In the genomic region with DNA sequence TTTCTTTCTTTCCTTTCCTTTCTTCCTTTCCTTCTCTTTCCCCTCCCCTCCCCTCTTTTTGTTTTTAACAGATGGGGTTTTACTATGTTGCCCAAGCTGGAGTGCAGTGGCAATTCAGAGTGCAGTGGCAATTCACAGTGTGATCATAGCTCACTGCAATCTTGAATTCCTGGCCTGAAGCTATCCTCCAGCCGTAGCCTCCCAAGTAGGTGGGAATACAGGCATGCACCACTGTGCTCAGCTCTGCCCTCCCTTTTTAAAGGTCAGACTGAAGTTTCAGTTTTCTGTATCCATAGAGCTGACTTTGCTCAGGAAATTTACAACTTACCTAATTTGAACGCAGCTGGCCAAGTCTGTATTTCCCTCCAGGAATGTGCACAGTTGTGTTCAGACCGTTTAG, we compare ENCODE assay signal across 21 cellular contexts.
"Had no signal": no experiment of that assay in that cellular context is flagged by ENCODE, and none has a peak within 500 bp of the region (broad histone marks: within the 10 kb centered on the region; RNA-seq: fewer than 3 reads in every experiment).

No MANE protein-coding gene starts in this region.

- H3K27ac ChIP-seq: gastroesophageal sphincter, heart right ventricle had no signal

- DNase-seq: activated CD4-positive, alpha-beta T cell treated with anti-CD3 and anti-CD28 coated beads, Interleukin-2, amount 10 ng/mL, durations not matched to agents 24 days and 14 days; activated CD4-positive, CD25-positive, alpha-beta regulatory T cell; activated CD8-positive, alpha-beta T cell treated with anti-CD3 and anti-CD28 coated beads for 36 hours; activated naive CD4-positive, alpha-beta T cell treated with anti-CD3 and anti-CD28 coated beads, Interleukin-2, amount 10 ng/mL, durations not matched to agents 7 days and 5 days; activated naive CD8-positive, alpha-beta T cell treated with anti-CD3 and anti-CD28 coated beads, Interleukin-2, amount 50 U/mL, for 24 hours; activated T-cell treated with anti-CD3 and anti-CD28 coated beads, Interleukin-2, amount 50 U/mL, for 24 hours; aorta; cortex of kidney; effector CD4-positive, alpha-beta T cell; heart right ventricle; kidney glomerular epithelial cell; mesenchymal stem cell; nucleus accumbens; retina; stimulated activated CD4-positive, alpha-beta T cell treated with anti-CD3 and anti-CD28 coated beads, Interleukin-12 subunit alpha, Interleukin-12 subunit beta, amount 100 ng/mL, for 4 hours; stimulated activated CD4-positive, alpha-beta T cell treated with anti-CD3 and anti-CD28 coated beads, Interleukin-1b, Interleukin-23, amount 100 ng/mL, for 48 hours; stimulated activated naive CD8-positive, alpha-beta T cell treated with anti-CD3 and anti-CD28 coated beads, Interleukin-15, Interleukin-2, amounts not matched to agents 100 U/mL and 50 U/mL, for 24 hours; T-helper 1 cell; T-helper 9 cell had no signal

- H3K4me3 Mint-ChIP-seq: activated CD4-positive, alpha-beta T cell treated with anti-CD3 and anti-CD28 coated beads, Interleukin-2, amount 10 ng/mL, durations not matched to agents 24 days and 14 days; activated CD8-positive, alpha-beta T cell treated with anti-CD3 and anti-CD28 coated beads for 36 hours; activated naive CD4-positive, alpha-beta T cell treated with anti-CD3 and anti-CD28 coated beads, Interleukin-2, amount 10 ng/mL, durations not matched to agents 7 days and 5 days; activated naive CD8-positive, alpha-beta T cell treated with anti-CD3 and anti-CD28 coated beads, Interleukin-2, amount 50 U/mL, for 24 hours; activated T-cell treated with anti-CD3 and anti-CD28 coated beads, Interleukin-2, amount 50 U/mL, for 24 hours; nephron had no signal

- H3K4me3 ChIP-seq: gastroesophageal sphincter, heart right ventricle had no signal

- H3K36me3 Mint-ChIP-seq: activated naive CD4-positive, alpha-beta T cell treated with anti-CD3 and anti-CD28 coated beads, Interleukin-2, amount 10 ng/mL, durations not matched to agents 7 days and 5 days had no signal

- H3K27me3 ChIP-seq: gastroesophageal sphincter, heart right ventricle had no signal

- H3K27me3 Mint-ChIP-seq: activated CD8-positive, alpha-beta T cell treated with anti-CD3 and anti-CD28 coated beads for 36 hours; activated naive CD8-positive, alpha-beta T cell treated with anti-CD3 and anti-CD28 coated beads, Interleukin-2, amount 50 U/mL, for 24 hours; activated T-cell treated with anti-CD3 and anti-CD28 coated beads, Interleukin-2, amount 50 U/mL, for 24 hours had no signal

- H3K36me3 ChIP-seq: gastroesophageal sphincter, heart right ventricle had no signal

- H3K4me1 ChIP-seq: gastroesophageal sphincter had no signal

- ATAC-seq: activated CD8-positive, alpha-beta T cell treated with anti-CD3 and anti-CD28 coated beads for 36 hours; activated naive CD8-positive, alpha-beta T cell treated with anti-CD3 and anti-CD28 coated beads, Interleukin-2, amount 50 U/mL, for 24 hours; gastroesophageal sphincter; heart right ventricle; stimulated activated naive CD8-positive, alpha-beta T cell treated with anti-CD3 and anti-CD28 coated beads, Interleukin-15, Interleukin-2, amounts not matched to agents 100 U/mL and 50 U/mL, for 24 hours had no signal

- H3K27ac Mint-ChIP-seq: activated CD4-positive, alpha-beta T cell treated with anti-CD3 and anti-CD28 coated beads, Interleukin-2, amount 10 ng/mL, durations not matched to agents 24 days and 14 days; activated CD8-positive, alpha-beta T cell treated with anti-CD3 and anti-CD28 coated beads for 36 hours; activated naive CD4-positive, alpha-beta T cell treated with anti-CD3 and anti-CD28 coated beads, Interleukin-2, amount 10 ng/mL, durations not matched to agents 7 days and 5 days; activated naive CD8-positive, alpha-beta T cell treated with anti-CD3 and anti-CD28 coated beads, Interleukin-2, amount 50 U/mL, for 24 hours; activated T-cell treated with anti-CD3 and anti-CD28 coated beads, Interleukin-2, amount 50 U/mL, for 24 hours; nephron had no signal

- H3K4me1 Mint-ChIP-seq: activated CD4-positive, alpha-beta T cell treated with anti-CD3 and anti-CD28 coated beads, Interleukin-2, amount 10 ng/mL, durations not matched to agents 24 days and 14 days; activated naive CD4-positive, alpha-beta T cell treated with anti-CD3 and anti-CD28 coated beads, Interleukin-2, amount 10 ng/mL, durations not matched to agents 7 days and 5 days; activated naive CD8-positive, alpha-beta T cell treated with anti-CD3 and anti-CD28 coated beads, Interleukin-2, amount 50 U/mL, for 24 hours had no signal
